16 cellular contexts compared by ENCODE assay signal in genomic region chr9:77402286-77402685, GRCh38.
DNase-seq lines count a peak whose midpoint lies in the region; ATAC-seq and TF ChIP-seq lines count a peak whose summit lies in the region.
"Had no signal": no experiment of that assay in that cellular context is flagged by ENCODE, and none has a peak within 500 bp of the region (broad histone marks: within the 10 kb centered on the region; RNA-seq: fewer than 3 reads in every experiment).

No MANE protein-coding gene starts in this region.

- no peak overlapping the region for H2BK5ac ChIP-seq in IMR-90 (ENCODE audit: low read depth, low read length, poor library complexity, severe bottlenecking)

- CTCF ChIA-PET in IMR-90 (lab: Yijun Ruan, JAX), result no interaction called here

- H3K56ac ChIP-seq in IMR-90 (ENCODE audit: extremely low read depth, insufficient read depth, low read length), result no peak overlapping the region

- no TSS peak for BruUV-seq in IMR-90 (replicated peaks; lab: Mats Ljungman, UMichigan)

- H3K4me1 ChIP-seq in IMR-90 (ENCODE audit: control insufficient read depth, insufficient read depth, low read length), result no peaks in the 10 kb centered on the region
- no peaks in the 10 kb centered on the region for H3K4me1 ChIP-seq in MM.1S (ENCODE audit: low read length)

- no peaks in the 10 kb centered on the region for H3K79me1 ChIP-seq in IMR-90 (ENCODE audit: low read depth in 1 of 2, low read length in 2 of 2)

- H3K4me1 Mint-ChIP-seq in chondrocyte (ENCODE audit: low read depth), result peaks cover 16% of the 10 kb centered on the region
- no peaks in the 10 kb centered on the region for H3K4me1 Mint-ChIP-seq in natural killer cell
- H3K4me1 Mint-ChIP-seq: GM23338 had no signal

- H3K9ac ChIP-seq in IMR-90 (ENCODE audit: low read depth, low read length), result no peak overlapping the region
- no peak overlapping the region for H3K9ac ChIP-seq in MM.1S (ENCODE audit: low read length)

- H3K9me1 ChIP-seq in IMR-90 (ENCODE audit: insufficient read depth, low read length), result no peaks in the 10 kb centered on the region

- no peak for TF ChIP-seq RAD21 in IMR-90 (IDR thresholded peaks at IDR 0.05; ENCODE audit: low read length)

- H4K8ac ChIP-seq in IMR-90 (ENCODE audit: low read depth in 2 of 2, low read length in 2 of 2), result no peak overlapping the region

- H2BK120ac ChIP-seq in IMR-90 (ENCODE audit: low read depth, low read length), result no peak overlapping the region

- H3K18ac ChIP-seq in IMR-90 (ENCODE audit: low read depth, low read length), result no peak overlapping the region

- no peak overlapping the region for H4K91ac ChIP-seq in IMR-90 (ENCODE audit: insufficient read depth, low read depth, low read length)

- H3K4ac ChIP-seq in IMR-90 (ENCODE audit: low read depth, low read length), result no peak overlapping the region

- H2BK15ac ChIP-seq in IMR-90 (ENCODE audit: low read depth, low read length), result no peak overlapping the region

- H3K4me3 ChIP-seq in IMR-90 (ENCODE audit: insufficient read depth, low read depth, low read length) (no peak overlapping the region), MM.1S (ENCODE audit: low read length) (no peak overlapping the region)
- H3K4me3 ChIP-seq: GM12878, GM23338 had no signal

- H3K23ac ChIP-seq in IMR-90 (ENCODE audit: low read depth, low read length), result no peak overlapping the region

- no peak overlapping the region for H2AK9ac ChIP-seq in IMR-90 (replicated peaks; ENCODE audit: low read depth, low read length, poor library complexity)

- DNase-seq in IMR-90 (peak; percentile 44), chondrocyte (ENCODE audit: low spot score) (no peak), hepatic stellate cell (ENCODE audit: low spot score) (peak; percentile 31), natural killer cell (no peak), NCI-H226 (no peak), MM.1S (no peak), head of caudate nucleus (no peak)
- DNase-seq: 8988T, C1 segment of cervical spinal cord, NCI-H187 treated with DMSO at 0.1 percent for 48 hours, NCI-H510A, NCI-H82 had no signal

- H2AFZ ChIP-seq in IMR-90 (replicated peaks; ENCODE audit: low read length, poor library complexity), result no peak overlapping the region
- H2AFZ ChIP-seq in MM.1S (ENCODE audit: low read length), result no peak overlapping the region
- H2AFZ ChIP-seq: GM23338 had no signal

- H3K27me3 Mint-ChIP-seq in chondrocyte (ENCODE audit: low read depth) (no peaks in the 10 kb centered on the region), natural killer cell (ENCODE audit: low read depth in 2 of 2) (no peaks in the 10 kb centered on the region)

- TF ChIP-seq POLR2A in IMR-90 (IDR thresholded peaks at IDR 0.05; ENCODE audit: low read depth, low read length), result no peak

- no peak overlapping the region for H3K14ac ChIP-seq in IMR-90 (replicated peaks; ENCODE audit: low read depth, low read length)

- no CpG with 5 or more reads among the region's 2 CpGs for WGBS in IMR-90 (ENCODE audit: extremely low coverage in 2 of 2, insufficient read length in 1 of 2), 2 experiments

- H3K27ac ChIP-seq in 22Rv1 (peak overlapping the region; percentile 19), IMR-90 (ENCODE audit: insufficient read depth, low read length) (no peak overlapping the region), MM.1S (ENCODE audit: low read length) (no peak overlapping the region)

- H3K27me3 ChIP-seq in IMR-90 (ENCODE audit: control insufficient read depth, insufficient read depth, low read length), result no peaks in the 10 kb centered on the region
- no peaks in the 10 kb centered on the region for H3K27me3 ChIP-seq in MM.1S (replicated peaks; ENCODE audit: insufficient read depth, low read length)

- H4K5ac ChIP-seq in IMR-90 (ENCODE audit: low read depth, low read length), result no peak overlapping the region

- peaks cover 3% of the 10 kb centered on the region for H3K9me3 Mint-ChIP-seq in chondrocyte (ENCODE audit: low read depth)
- no peaks in the 10 kb centered on the region for H3K9me3 Mint-ChIP-seq in natural killer cell

- no peak overlapping the region for H2BK20ac ChIP-seq in IMR-90 (ENCODE audit: low read depth, low read length)

- dilution Hi-C loops in IMR-90 (cut with HindIII; ENCODE audit: low sequenced_read_pairs, unreplicated experiment), result no loop called here

- no peaks in the 10 kb centered on the region for H3F3A ChIP-seq in MM.1S (ENCODE audit: insufficient read depth, low read length)

- H3K36me3 ChIP-seq in IMR-90 (ENCODE audit: control insufficient read depth, insufficient read depth, low read length) (0 out of 2 replicates have a peak, but pooled peaks cover 3% of the 10 kb centered on the region), MM.1S (replicated peaks; ENCODE audit: insufficient read depth, low read length) (no peaks in the 10 kb centered on the region; the same call in 1 of the 2 replicates)

- no peaks in the 10 kb centered on the region for H4K20me1 ChIP-seq in IMR-90 (ENCODE audit: insufficient read depth, low read length)
- no peaks in the 10 kb centered on the region for H4K20me1 ChIP-seq in MM.1S (ENCODE audit: insufficient read depth, low read length)

- H3K9me2 ChIP-seq in MM.1S (replicated peaks; ENCODE audit: insufficient read depth, low read length), result no peaks in the 10 kb centered on the region

- H3K4me3 Mint-ChIP-seq in chondrocyte (ENCODE audit: unreplicated experiment) (peak overlapping the region; percentile 9), natural killer cell (no peak overlapping the region)
- H3K4me3 Mint-ChIP-seq: GM23338 had no signal

- no peak overlapping the region for H2AK5ac ChIP-seq in IMR-90 (ENCODE audit: low read depth, low read length)

- in situ Hi-C loops in IMR-90 (cut with MboI; ENCODE audit: low sequenced_read_pairs), result no loop called here

- H3K36me3 Mint-ChIP-seq in chondrocyte (ENCODE audit: low read depth), result peaks cover 19% of the 10 kb centered on the region
- H3K36me3 Mint-ChIP-seq in natural killer cell, result peaks cover 9% of the 10 kb centered on the region

- TF ChIP-seq CTCF in 22Rv1 (IDR thresholded peaks at IDR 0.05) (no peak), IMR-90 (conservative IDR thresholded peaks at IDR 0.05; ENCODE audit: low read depth, low read length) (no peak), chondrocyte (IDR thresholded peaks at IDR 0.05) (no peak), natural killer cell (IDR thresholded peaks at IDR 0.05) (no peak), MM.1S (IDR thresholded peaks at IDR 0.05; ENCODE audit: low read length) (no peak)

- peak; percentile 66 for ATAC-seq in IMR-90 (ENCODE audit: low read depth)
- no peak for ATAC-seq in natural killer cell
- ATAC-seq: GM12878, GM23338, Right ventricle myocardium inferior had no signal

- intact Hi-C loops in IMR-90 (cut with micrococcal nuclease), result no loop called here
- intact Hi-C loops in natural killer cell (cut with micrococcal nuclease), result no loop called here
- intact Hi-C loops in head of caudate nucleus (cut with DNase I), result no loop called here

- H3K9me3 ChIP-seq in IMR-90 (ENCODE audit: control insufficient read depth, insufficient read depth, low read length), result no peaks in the 10 kb centered on the region
- no peaks in the 10 kb centered on the region for H3K9me3 ChIP-seq in MM.1S (replicated peaks; ENCODE audit: insufficient read depth, low read length)

- no peaks in the 10 kb centered on the region for H3K79me2 ChIP-seq in MM.1S (ENCODE audit: low read length)

- H3K27ac Mint-ChIP-seq in chondrocyte (ENCODE audit: unreplicated experiment) (peak overlapping the region; percentile 63), natural killer cell (no peak overlapping the region)
- H3K27ac Mint-ChIP-seq: GM23338 had no signal

- POLR2A ChIA-PET in IMR-90 (lab: Charles Lee; ENCODE audit: unreplicated experiment), result no interaction called here

- H3K4me2 ChIP-seq in IMR-90 (ENCODE audit: low read depth, low read length) (no peak overlapping the region), MM.1S (ENCODE audit: low read depth, low read length) (no peak overlapping the region)
- H3K4me2 ChIP-seq: GM23338 had no signal

TF ChIP-seq in IMR-90, 13 proteins besides CTCF, POLR2A, EP300 and RAD21:
- TF ChIP-seq MAZ (IDR thresholded peaks at IDR 0.05; ENCODE audit: borderline replicate concordance, low read depth, low read length) (no peak), USF2 (IDR thresholded peaks at IDR 0.05; ENCODE audit: low read depth, low read length) (no peak), CHD1 (IDR thresholded peaks at IDR 0.05; ENCODE audit: low read depth, low read length) (no peak), MXI1 (IDR thresholded peaks at IDR 0.05; ENCODE audit: borderline replicate concordance, low read depth, low read length) (no peak), RFX5 (IDR thresholded peaks at IDR 0.05; ENCODE audit: low read depth, low read length) (no peak), CEBPB (IDR thresholded peaks at IDR 0.05; ENCODE audit: low read depth, low read length) (no peak), MAFK (IDR thresholded peaks at IDR 0.05; ENCODE audit: low read depth, low read length) (no peak), FOS (IDR thresholded peaks at IDR 0.05; ENCODE audit: low read depth, low read length) (no peak), NFE2L2 (IDR thresholded peaks at IDR 0.05; ENCODE audit: low read depth, low read length) (no peak), RCOR1 (IDR thresholded peaks at IDR 0.05; ENCODE audit: insufficient replicate concordance, low read length) (no peak), SMC3 (IDR thresholded peaks at IDR 0.05; ENCODE audit: low read depth, low read length) (no peak), BHLHE40 (IDR thresholded peaks at IDR 0.05; ENCODE audit: low read depth, low read length) (no peak)
- TF ChIP-seq, protein P1, sequence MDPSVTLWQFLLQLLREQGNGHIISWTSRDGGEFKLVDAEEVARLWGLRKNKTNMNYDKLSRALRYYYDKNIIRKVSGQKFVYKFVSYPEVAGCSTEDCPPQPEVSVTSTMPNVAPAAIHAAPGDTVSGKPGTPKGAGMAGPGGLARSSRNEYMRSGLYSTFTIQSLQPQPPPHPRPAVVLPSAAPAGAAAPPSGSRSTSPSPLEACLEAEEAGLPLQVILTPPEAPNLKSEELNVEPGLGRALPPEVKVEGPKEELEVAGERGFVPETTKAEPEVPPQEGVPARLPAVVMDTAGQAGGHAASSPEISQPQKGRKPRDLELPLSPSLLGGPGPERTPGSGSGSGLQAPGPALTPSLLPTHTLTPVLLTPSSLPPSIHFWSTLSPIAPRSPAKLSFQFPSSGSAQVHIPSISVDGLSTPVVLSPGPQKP (IDR thresholded peaks at IDR 0.05; ENCODE audit: borderline replicate concordance, low read depth, low read length), result no peak

Comparison
In these comparisons a context has a peak if more than half of its experiments do, and no peak if none do; other contexts are left out.
1. DNase-seq: peak in IMR-90 (single experiment) and hepatic stellate cell (single experiment); none in chondrocyte (single experiment), natural killer cell (single experiment), NCI-H226 (single experiment), MM.1S (single experiment) and head of caudate nucleus (0 of 42).